In genomic region chr1:85581138-85581801, GRCh38 we compare ENCODE assay signal across 8 cellular contexts. TPM values are rescaled to one million over a fixed set of nuclear protein-coding genes. Genes with fewer than 3 reads are reported as not detected.
DNase-seq lines count a peak whose midpoint lies in the region; ATAC-seq and TF ChIP-seq lines count a peak whose summit lies in the region.

No MANE protein-coding gene starts in this region.

- H3K9me3 ChIP-seq in iPS-18c (ENCODE audit: control insufficient read depth, insufficient read depth, low read length) (no peaks in the 10 kb centered on the region), smooth muscle cell (replicated peaks; ENCODE audit: low read depth) (no peaks in the 10 kb centered on the region)

- peak overlapping the region; percentile 89 to 98 (median 96) for H3K4me3 Mint-ChIP-seq in brain

- H3K4me2 ChIP-seq in smooth muscle cell: peak overlapping the region; percentile 90

- H3K4me1 ChIP-seq in smooth muscle cell (ENCODE audit: low read depth): peaks cover 34% of the 10 kb centered on the region

- no peaks in the 10 kb centered on the region for H3K27me3 ChIP-seq in smooth muscle cell (ENCODE audit: low read depth)

- peaks cover 28% of the 10 kb centered on the region for H3K79me2 ChIP-seq in smooth muscle cell (ENCODE audit: low read depth)

- H3F3A ChIP-seq in smooth muscle cell (ENCODE audit: low read depth): peaks cover 37% of the 10 kb centered on the region

- no peak overlapping the region for H2AFZ ChIP-seq in smooth muscle cell (ENCODE audit: low read depth)

- H3K9ac ChIP-seq in smooth muscle cell (ENCODE audit: low read depth): peak overlapping the region; percentile 94

- DNase-seq in GDM1 (lab: John Stamatoyannopoulos, UW): peak; percentile 55
- peak; percentile 56 for DNase-seq in OCI-M1 (lab: John Stamatoyannopoulos, UW)
- DNase-seq in smooth muscle cell (lab: John Stamatoyannopoulos, UW; ENCODE audit: unreplicated experiment): peak; percentile 54
- DNase-seq in NCI-H1092 treated with DMSO at 0.1 percent for 48 hours (lab: John Stamatoyannopoulos, UW): no peak

- H3K27me3 Mint-ChIP-seq in brain: peaks cover 55% of the 10 kb centered on the region

- ATAC-seq in HG02642 (IDR thresholded peaks at IDR 0.05; ENCODE audit: poor library complexity, unreplicated experiment) (peak; percentile 37), HG02678 (IDR thresholded peaks at IDR 0.05; ENCODE audit: unreplicated experiment) (no peak)

- H3K9me3 Mint-ChIP-seq in brain: peaks cover 0 to 6% (median 0%) of the 10 kb centered on the region in 5 experiments

- H3K4me1 Mint-ChIP-seq in brain: peaks cover 66% of the 10 kb centered on the region

- peaks cover 20% of the 10 kb centered on the region for H3K36me3 Mint-ChIP-seq in brain

- H3K27ac Mint-ChIP-seq in brain: peak overlapping the region; percentile 91 to 97 (median 95)

- H3K4me3 ChIP-seq in iPS-18c (ENCODE audit: insufficient read depth, low read depth, low read length): peak overlapping the region; percentile 60
- peak overlapping the region; percentile 93 for H3K4me3 ChIP-seq in smooth muscle cell

- WGBS in smooth muscle cell (ENCODE audit: low lambda C conversion rate): 1% methylated on average over 45 of the region's 45 CpGs

- H4K20me1 ChIP-seq in smooth muscle cell (ENCODE audit: low read depth): peaks cover 35% of the 10 kb centered on the region

- H3K36me3 ChIP-seq in smooth muscle cell (ENCODE audit: low read depth): no peaks in the 10 kb centered on the region

- TF ChIP-seq CTCF in brain (conservative IDR thresholded peaks at IDR 0.05) (peak; percentile 63 to 79), smooth muscle cell (IDR thresholded peaks at IDR 0.05; ENCODE audit: borderline replicate concordance, insufficient read depth, poor library complexity, severe bottlenecking) (peak; percentile 63)

- H3K27ac ChIP-seq in smooth muscle cell (ENCODE audit: low read depth): peak overlapping the region; percentile 93

RNA-seq across cellular contexts. Expression of gene CCN1, which starts 0.7 kb away (rescaled TPM):
- polyA plus RNA-seq in brain (ENCODE audit: insufficient read depth, low read depth, low replicate concordance) (8.7 TPM), smooth muscle cell (1,412 and 1,766 TPM in 2 replicates)
- total RNA-seq in smooth muscle cell: 440 and 450 TPM in 2 replicates

Comparison
In these comparisons a context has a peak if more than half of its experiments do, and no peak if none do; other contexts are left out.
1. RNA of gene CCN1, which starts 0.7 kb away (polyA plus RNA-seq): 1,412 to 1,766 TPM in smooth muscle cell; 8.7 TPM in brain (single experiment); every median in the first group is over 100 times any median in the second.